14 cellular contexts compared by ENCODE assay signal in the genomic region with DNA sequence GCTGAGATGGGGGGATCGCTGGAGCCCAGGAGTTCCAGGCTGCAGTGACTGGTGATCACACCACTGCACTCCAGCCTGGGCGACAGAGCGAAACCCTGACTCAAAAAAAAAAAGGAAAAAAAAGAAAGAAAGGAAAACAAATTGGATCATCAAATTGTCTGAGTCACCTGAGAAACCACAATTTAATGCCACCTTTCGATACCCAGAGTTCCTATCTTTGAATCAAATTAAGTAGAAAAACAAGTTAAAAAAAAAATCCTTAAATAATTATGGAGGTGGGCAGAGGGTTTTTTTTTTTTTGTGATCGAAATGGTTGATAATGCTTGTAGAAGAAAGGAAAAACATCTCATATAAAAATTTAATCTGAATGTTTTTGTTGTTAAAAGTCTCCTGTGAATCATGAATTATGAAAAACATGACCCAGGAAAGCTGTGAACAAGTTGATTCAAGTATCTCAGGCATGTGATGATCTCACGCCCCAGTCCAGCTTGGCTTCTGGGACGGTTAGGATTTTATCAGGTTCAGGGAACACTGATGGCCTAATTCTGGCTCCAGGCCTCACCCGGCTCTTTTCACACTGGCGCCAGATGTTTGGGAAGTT. TPM values are rescaled to one million over a fixed set of nuclear protein-coding genes. Genes with fewer than 3 reads are reported as not detected.
DNase-seq lines count a peak whose midpoint lies in the region; ATAC-seq, FAIRE-seq and TF ChIP-seq lines count a peak whose summit lies in the region.
"Had no signal": no experiment of that assay in that cellular context is flagged by ENCODE, and none has a peak within 500 bp of the region (broad histone marks: within the 10 kb centered on the region; RNA-seq: fewer than 3 reads in every experiment).

No MANE protein-coding gene starts in this region.

- BruUV-seq in endothelial cell of umbilical vein (replicated peaks; lab: Mats Ljungman, UMichigan): no TSS peak

- H3K4me2 ChIP-seq in endothelial cell of umbilical vein (ENCODE audit: insufficient read depth, low read length): no peak overlapping the region

- no peaks in the 10 kb centered on the region for H4K20me1 ChIP-seq in endothelial cell of umbilical vein (replicated peaks; ENCODE audit: control insufficient read depth, extremely low read depth, insufficient read depth, low read length)

- H3K4me3 ChIP-seq in ACC112 (ENCODE audit: low read depth, low read length) (no peak overlapping the region), endothelial cell of umbilical vein (replicated peaks in 1 of 3; ENCODE audit: insufficient read depth in 1 of 3, low read depth in 1 of 3, low read length in 3 of 3) (no peak overlapping the region), right lobe of liver (no peak overlapping the region)

- H2AFZ ChIP-seq in ACC112 (ENCODE audit: low read length, unreplicated experiment): no peak overlapping the region
- H2AFZ ChIP-seq in endothelial cell of umbilical vein (ENCODE audit: low read depth, low read length): no peak overlapping the region

- peak in 1 of 4 donors; percentile 87 for ATAC-seq in right lobe of liver
- ATAC-seq in HG03571 (IDR thresholded peaks at IDR 0.05; ENCODE audit: unreplicated experiment): no peak
- no peak for ATAC-seq in stimulated activated naive CD8-positive, alpha-beta T cell treated with anti-CD3 and anti-CD28 coated beads, Interleukin-15, Interleukin-2, amounts not matched to agents 100 U/mL and 50 U/mL, for 24 hours
- ATAC-seq: naive thymus-derived CD4-positive, alpha-beta T cell had no signal

- TF ChIP-seq POLR2A in endothelial cell of umbilical vein (IDR thresholded peaks at IDR 0.05; ENCODE audit: low read depth, low read length) (no peak), right lobe of liver (IDR thresholded peaks at IDR 0.05) (no peak)

- POLR2A ChIA-PET in endothelial cell of umbilical vein (lab: Charles Lee): no interaction called here

- no peaks in the 10 kb centered on the region for H3K79me2 ChIP-seq in ACC112 (ENCODE audit: control insufficient read depth, insufficient read depth, low read length, unreplicated experiment)
- H3K79me2 ChIP-seq in endothelial cell of umbilical vein (ENCODE audit: control insufficient read depth, insufficient read depth, low read length): no peaks in the 10 kb centered on the region

- DNase-seq in HTR-8/SVneo (ENCODE audit: insufficient read length, low spot score) (peak; percentile 53), endothelial cell of umbilical vein (ENCODE audit: low read depth, low spot score) (no peak), right lobe of liver (peak in 2 of 3 donors; percentile 12 to 30), RPMI8226 (no peak), NCI-H2171 (lab: John Stamatoyannopoulos, UW) (no peak)
- no peak for DNase-seq in stimulated activated naive CD8-positive, alpha-beta T cell treated with anti-CD3 and anti-CD28 coated beads, Interleukin-15, Interleukin-2, amounts not matched to agents 100 U/mL and 50 U/mL, for 24 hours
- DNase-seq: activated T-cell treated with anti-CD3 and anti-CD28 coated beads, Interleukin-2, amount 50 U/mL, for 1 hour; central memory CD4-positive, alpha-beta T cell; hypothalamus; naive thymus-derived CD4-positive, alpha-beta T cell; NCI-H1436; T-helper 9 cell had no signal

- H3K9me3 ChIP-seq in endothelial cell of umbilical vein (replicated peaks; ENCODE audit: control insufficient read depth, insufficient read depth, low read length) (no peaks in the 10 kb centered on the region), right lobe of liver (no peaks in the 10 kb centered on the region)

- intact Hi-C loops in endothelial cell of umbilical vein (cut with micrococcal nuclease): no loop called here
- intact Hi-C loops in right lobe of liver (cut with DNase I): no loop called here

- H3K36me3 ChIP-seq in ACC112 (ENCODE audit: insufficient read depth, low read length) (no peaks in the 10 kb centered on the region), endothelial cell of umbilical vein (ENCODE audit: control insufficient read depth in 2 of 2, extremely low read depth in 1 of 2, insufficient read depth in 2 of 2, low read length in 2 of 2) (no peaks in the 10 kb centered on the region), right lobe of liver (no peaks in the 10 kb centered on the region)

- dilution Hi-C loops in endothelial cell of umbilical vein (cut with MboI; ENCODE audit: extremely low pct_ligation_motif_present, low sequenced_read_pairs): no loop called here

- H3K27me3 ChIP-seq in ACC112 (ENCODE audit: insufficient read depth, low read length) (peaks cover 2% of the 10 kb centered on the region; the same call in 1 of the 2 replicates), endothelial cell of umbilical vein (ENCODE audit: control insufficient read depth in 2 of 2, insufficient read depth in 2 of 2, low read length in 2 of 2) (no peaks in the 10 kb centered on the region), right lobe of liver (no peaks in the 10 kb centered on the region)

- FAIRE-seq in HTR-8/SVneo (lab: Jason Lieb, UNC) (no peak), endothelial cell of umbilical vein (lab: Jason Lieb, UNC) (peak; percentile 59)

- no peaks in the 10 kb centered on the region for H3K9me1 ChIP-seq in endothelial cell of umbilical vein (replicated peaks; ENCODE audit: control insufficient read depth, extremely low read depth, insufficient read depth, low read length)

- 49% methylated on average over 7 of the region's 9 CpGs for WGBS in right lobe of liver (ENCODE audit: insufficient coverage, low coverage, low lambda C conversion rate, missing lambda C conversion rate)

- no peak overlapping the region for H3K9ac ChIP-seq in endothelial cell of umbilical vein (replicated peaks; ENCODE audit: extremely low read depth, insufficient read depth, low read length)

- no peak for TF ChIP-seq CTCF in endothelial cell of umbilical vein (IDR thresholded peaks at IDR 0.05; ENCODE audit: extremely low read depth in 1 of 2, insufficient read depth in 1 of 2, low read depth in 1 of 2, low read length in 2 of 2)
- no peak for TF ChIP-seq CTCF in right lobe of liver (IDR thresholded peaks at IDR 0.05)

- CTCF ChIA-PET in endothelial cell of umbilical vein (lab: Charles Lee): no interaction called here

- 0 out of 2 replicates have a peak overlapping the region, but pooled peaks have one; percentile 2 for H3K27ac ChIP-seq in ACC112 (ENCODE audit: low read depth, low read length)
- H3K27ac ChIP-seq in endothelial cell of umbilical vein (ENCODE audit: insufficient read depth, low read depth, low read length): no peak overlapping the region
- H3K27ac ChIP-seq in right lobe of liver: no peak overlapping the region

- H3K4me1 ChIP-seq in ACC112 (ENCODE audit: control insufficient read depth, insufficient read depth, low read length, unreplicated experiment) (peaks cover 3% of the 10 kb centered on the region), endothelial cell of umbilical vein (ENCODE audit: control insufficient read depth, extremely low read depth, insufficient read depth, low read length) (no peaks in the 10 kb centered on the region), right lobe of liver (no peaks in the 10 kb centered on the region)

TF ChIP-seq in endothelial cell of umbilical vein, 7 proteins besides CTCF, POLR2A, EP300 and RAD21:
- TF ChIP-seq POLR2AphosphoS5 (IDR thresholded peaks at IDR 0.05; ENCODE audit: insufficient read depth, low read depth, low read length): no peak
- no peak for TF ChIP-seq MYC (IDR thresholded peaks at IDR 0.05; ENCODE audit: low read depth, low read length)
- TF ChIP-seq, protein P1, sequence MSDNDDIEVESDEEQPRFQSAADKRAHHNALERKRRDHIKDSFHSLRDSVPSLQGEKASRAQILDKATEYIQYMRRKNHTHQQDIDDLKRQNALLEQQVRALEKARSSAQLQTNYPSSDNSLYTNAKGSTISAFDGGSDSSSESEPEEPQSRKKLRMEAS (IDR thresholded peaks at IDR 0.05; ENCODE audit: insufficient read depth, insufficient read length): no peak
- no peak for TF ChIP-seq GATA2 (IDR thresholded peaks at IDR 0.05; ENCODE audit: insufficient read depth, insufficient read length, low read depth, low read length)
- no peak for TF ChIP-seq EZH2 (IDR thresholded peaks at IDR 0.05; ENCODE audit: borderline replicate concordance, low read depth, low read length, severe bottlenecking)
- TF ChIP-seq JUN (IDR thresholded peaks at IDR 0.05; ENCODE audit: borderline replicate concordance, insufficient read depth, insufficient read length, low read depth): no peak
- no peak for TF ChIP-seq FOS (IDR thresholded peaks at IDR 0.05; ENCODE audit: borderline replicate concordance, insufficient read depth, low read length)

RNA-seq across cellular contexts. Expression of a gene that starts 25.3 kb away (rescaled TPM):
- total RNA-seq in endothelial cell of umbilical vein: 45.0 and 49.8 TPM in 2 replicates
- polyA plus RNA-seq in endothelial cell of umbilical vein: 13.8 and 15.5 TPM in 2 replicates
- 17.9 and 19.9 TPM in 2 replicates for polyA plus RNA-seq in endothelial cell of umbilical vein (2011; cell fraction: cytosol; rRNA removed)
- 16.9 and 19.5 TPM in 2 replicates for polyA plus RNA-seq in endothelial cell of umbilical vein (2011; cell fraction: nucleus; rRNA removed)
- 19.4 and 27.6 TPM in 2 replicates for polyA plus RNA-seq in endothelial cell of umbilical vein (2012)
- polyA minus RNA-seq in endothelial cell of umbilical vein: 23.4 and 25.3 TPM in 2 replicates
- 16.7 TPM for polyA minus RNA-seq in endothelial cell of umbilical vein (2011; cell fraction: cytosol; rRNA and poly(A)+ RNA removed)
- polyA minus RNA-seq in endothelial cell of umbilical vein (2011; cell fraction: nucleus; rRNA and poly(A)+ RNA removed): 41.8 and 46.6 TPM in 2 replicates
- 10 to 100 TPM; 34.3 to 53.1 (median 40.6) TPM for total RNA-seq in right lobe of liver

Comparison
In these comparisons a context has a peak if more than half of its experiments do, and no peak if none do; other contexts are left out.
1. DNase-seq: peak in HTR-8/SVneo (single experiment) and right lobe of liver (2 of 3); none in endothelial cell of umbilical vein (single experiment), stimulated activated naive CD8-positive, alpha-beta T cell treated with anti-CD3 and anti-CD28 coated beads, Interleukin-15, Interleukin-2, amounts not matched to agents 100 U/mL and 50 U/mL, for 24 hours (single experiment), RPMI8226 (single experiment) and NCI-H2171 (single experiment).